Comparison of ENCODE assay signal across 19 cellular contexts in genomic region chr4:154720618-154721267, GRCh38. TPM values are rescaled to one million over a fixed set of nuclear protein-coding genes. Genes with fewer than 3 reads are reported as not detected.
A peak's percentile ranks its signal among the peaks of the same experiment; 100 is the strongest.
DNase-seq lines count a peak whose midpoint lies in the region; ATAC-seq and TF ChIP-seq lines count a peak whose summit lies in the region.
"Had no signal": no experiment of that assay in that cellular context is flagged by ENCODE, and none has a peak within 500 bp of the region (broad histone marks: within the 10 kb centered on the region; RNA-seq: fewer than 3 reads in every experiment).

No MANE protein-coding gene starts in this region.

- no peak for DNase-seq in activated CD8-positive, alpha-beta T cell treated with anti-CD3 and anti-CD28 coated beads for 36 hours
- no peak for DNase-seq in activated CD8-positive, alpha-beta T cell treated with anti-CD3 and anti-CD28 coated beads, Interleukin-2, amount 10 ng/mL, durations not matched to agents 7 days and 5 days
- no peak for DNase-seq in PC-3
- no peak for DNase-seq in epithelial cell of prostate (ENCODE audit: low read depth, low spot score)
- DNase-seq in trophoblast cell: peak; percentile 30 to 64
- no peak for DNase-seq in 8988T
- no peak for DNase-seq in T-helper 9 cell
- DNase-seq: MG63, NCI-H1092 treated with DMSO at 0.1 percent for 48 hours, NCI-H1694, NCI-H748 treated with DMSO at 0.1 percent for 48 hours, Right ventricle myocardium superior had no signal

- no peak overlapping the region for H2AK5ac ChIP-seq in trophoblast cell (ENCODE audit: low read length)

- no peak overlapping the region for H2BK12ac ChIP-seq in trophoblast cell (ENCODE audit: low read length)

- no peak overlapping the region for H3K18ac ChIP-seq in trophoblast cell (ENCODE audit: low read length)

- H3K4me3 Mint-ChIP-seq in activated CD8-positive, alpha-beta T cell treated with anti-CD3 and anti-CD28 coated beads for 36 hours: no peak overlapping the region
- H3K4me3 Mint-ChIP-seq in activated CD8-positive, alpha-beta T cell treated with anti-CD3 and anti-CD28 coated beads, Interleukin-2, amount 10 ng/mL, durations not matched to agents 7 days and 5 days: no peak overlapping the region

- intact Hi-C loops in activated CD8-positive, alpha-beta T cell treated with anti-CD3 and anti-CD28 coated beads for 36 hours (cut with micrococcal nuclease): no loop called here
- intact Hi-C loops in PC-3 (cut with micrococcal nuclease): no loop called here

- no peak overlapping the region for H2BK5ac ChIP-seq in trophoblast cell (ENCODE audit: low read depth, low read length, poor library complexity)

- no peaks in the 10 kb centered on the region for H4K20me1 ChIP-seq in PC-3 (ENCODE audit: low read length)

- no peaks in the 10 kb centered on the region for H3F3A ChIP-seq in PC-3 (ENCODE audit: low read length, unreplicated experiment)

- POLR2A ChIA-PET in activated CD8-positive, alpha-beta T cell treated with anti-CD3 and anti-CD28 coated beads for 36 hours (lab: Charles Lee): no interaction called here
- POLR2A ChIA-PET in activated CD8-positive, alpha-beta T cell treated with anti-CD3 and anti-CD28 coated beads, Interleukin-2, amount 10 ng/mL, durations not matched to agents 7 days and 5 days (lab: Charles Lee): no interaction called here
- POLR2A ChIA-PET in PC-3 (lab: Charles Lee; ENCODE audit: unreplicated experiment): no interaction called here

- H3K14ac ChIP-seq in trophoblast cell (ENCODE audit: low read length): no peak overlapping the region

- H3K27ac Mint-ChIP-seq in activated CD8-positive, alpha-beta T cell treated with anti-CD3 and anti-CD28 coated beads for 36 hours: no peak overlapping the region
- no peak overlapping the region for H3K27ac Mint-ChIP-seq in activated CD8-positive, alpha-beta T cell treated with anti-CD3 and anti-CD28 coated beads, Interleukin-2, amount 10 ng/mL, durations not matched to agents 7 days and 5 days

- H3K9me3 ChIP-seq in PC-3 (ENCODE audit: low read length): no peaks in the 10 kb centered on the region
- no peaks in the 10 kb centered on the region for H3K9me3 ChIP-seq in trophoblast cell (ENCODE audit: insufficient read depth, low read depth, low read length)
- H3K9me3 ChIP-seq: MG63 had no signal

- H3K4me1 ChIP-seq in PC-3 (ENCODE audit: insufficient read depth, low read length): peaks cover 27% of the 10 kb centered on the region
- H3K4me1 ChIP-seq in trophoblast cell (ENCODE audit: control insufficient read depth in 1 of 2, insufficient read depth in 2 of 2, low read length in 2 of 2): no peaks in the 10 kb centered on the region

- H3K4me3 ChIP-seq in PC-3 (ENCODE audit: low read length): no peak overlapping the region
- no peak overlapping the region for H3K4me3 ChIP-seq in trophoblast cell (ENCODE audit: low read depth, low read length)
- H3K4me3 ChIP-seq: GM12878, MG63 had no signal

- H2BK120ac ChIP-seq in trophoblast cell (ENCODE audit: insufficient read depth, low read length, poor library complexity): no peak overlapping the region

- CTCF ChIA-PET in activated CD8-positive, alpha-beta T cell treated with anti-CD3 and anti-CD28 coated beads for 36 hours (lab: Charles Lee): no interaction called here
- CTCF ChIA-PET in activated CD8-positive, alpha-beta T cell treated with anti-CD3 and anti-CD28 coated beads, Interleukin-2, amount 10 ng/mL, durations not matched to agents 7 days and 5 days (lab: Charles Lee): no interaction called here
- CTCF ChIA-PET in PC-3 (lab: Charles Lee): no interaction called here

- BruUV-seq in PC-3 (replicated peaks; lab: Mats Ljungman, UMichigan): no TSS peak

- H3K4me2 ChIP-seq in PC-3 (ENCODE audit: low read length) (peak overlapping the region; percentile 44; the same call in 1 of the 2 replicates), trophoblast cell (ENCODE audit: low read length) (no peak overlapping the region)
- H3K4me2 ChIP-seq: KMS-11 had no signal

- no peaks in the 10 kb centered on the region for H3K36me3 Mint-ChIP-seq in activated CD8-positive, alpha-beta T cell treated with anti-CD3 and anti-CD28 coated beads for 36 hours (ENCODE audit: low read depth)
- H3K36me3 Mint-ChIP-seq in activated CD8-positive, alpha-beta T cell treated with anti-CD3 and anti-CD28 coated beads, Interleukin-2, amount 10 ng/mL, durations not matched to agents 7 days and 5 days (ENCODE audit: low read depth): no peaks in the 10 kb centered on the region

- no peaks in the 10 kb centered on the region for H3K4me1 Mint-ChIP-seq in activated CD8-positive, alpha-beta T cell treated with anti-CD3 and anti-CD28 coated beads for 36 hours (ENCODE audit: low read depth)
- peaks cover 5% of the 10 kb centered on the region for H3K4me1 Mint-ChIP-seq in activated CD8-positive, alpha-beta T cell treated with anti-CD3 and anti-CD28 coated beads, Interleukin-2, amount 10 ng/mL, durations not matched to agents 7 days and 5 days (ENCODE audit: low read depth)

- H3K27ac ChIP-seq in PC-3 (ENCODE audit: low read length): peak overlapping the region; percentile 42
- H3K27ac ChIP-seq in epithelial cell of prostate: peak overlapping the region; percentile 98
- no peak overlapping the region for H3K27ac ChIP-seq in trophoblast cell (ENCODE audit: low read depth, low read length)
- H3K27ac ChIP-seq: C4-2B, KMS-11 had no signal

- no CpG with 5 or more reads among the region's 3 CpGs for WGBS in trophoblast cell (ENCODE audit: extremely low coverage, insufficient coverage, insufficient read length)

- H3K27me3 ChIP-seq in PC-3 (ENCODE audit: low read length) (no peaks in the 10 kb centered on the region), trophoblast cell (ENCODE audit: insufficient read depth, low read length) (no peaks in the 10 kb centered on the region)
- H3K27me3 ChIP-seq: MG63 had no signal

- H4K12ac ChIP-seq in trophoblast cell (ENCODE audit: low read depth, low read length): no peak overlapping the region

- H4K91ac ChIP-seq in trophoblast cell (ENCODE audit: low read depth, low read length): no peak overlapping the region

- peaks cover 8% of the 10 kb centered on the region for H3K27me3 Mint-ChIP-seq in activated CD8-positive, alpha-beta T cell treated with anti-CD3 and anti-CD28 coated beads for 36 hours
- peaks cover 7% of the 10 kb centered on the region for H3K27me3 Mint-ChIP-seq in activated CD8-positive, alpha-beta T cell treated with anti-CD3 and anti-CD28 coated beads, Interleukin-2, amount 10 ng/mL, durations not matched to agents 7 days and 5 days (ENCODE audit: low read depth)

- H3K23ac ChIP-seq in trophoblast cell (ENCODE audit: low read length): no peak overlapping the region

- H2AFZ ChIP-seq in PC-3 (ENCODE audit: low read length): no peak overlapping the region
- no peak overlapping the region for H2AFZ ChIP-seq in trophoblast cell (ENCODE audit: insufficient read depth, low read length, poor library complexity)

- ATAC-seq in activated CD8-positive, alpha-beta T cell treated with anti-CD3 and anti-CD28 coated beads for 36 hours: peak; percentile 13
- ATAC-seq in activated CD8-positive, alpha-beta T cell treated with anti-CD3 and anti-CD28 coated beads, Interleukin-2, amount 10 ng/mL, durations not matched to agents 7 days and 5 days: no peak
- ATAC-seq in PC-3: no peak
- no peak for ATAC-seq in HG02588 (IDR thresholded peaks at IDR 0.05; ENCODE audit: unreplicated experiment)
- ATAC-seq: Panc1 had no signal

- no peaks in the 10 kb centered on the region for H3K9me3 Mint-ChIP-seq in activated CD8-positive, alpha-beta T cell treated with anti-CD3 and anti-CD28 coated beads for 36 hours
- H3K9me3 Mint-ChIP-seq in activated CD8-positive, alpha-beta T cell treated with anti-CD3 and anti-CD28 coated beads, Interleukin-2, amount 10 ng/mL, durations not matched to agents 7 days and 5 days (ENCODE audit: insufficient read depth): no peaks in the 10 kb centered on the region

- H3K36me3 ChIP-seq in PC-3 (ENCODE audit: low read depth, low read length) (no peaks in the 10 kb centered on the region), trophoblast cell (ENCODE audit: control insufficient read depth in 1 of 2, insufficient read depth in 2 of 2, low read length in 2 of 2) (no peaks in the 10 kb centered on the region)
- H3K36me3 ChIP-seq: MG63 had no signal

- no peak for TF ChIP-seq CTCF in activated CD8-positive, alpha-beta T cell treated with anti-CD3 and anti-CD28 coated beads for 36 hours (IDR thresholded peaks at IDR 0.05)
- TF ChIP-seq CTCF in PC-3 (conservative IDR thresholded peaks at IDR 0.05; ENCODE audit: low read depth, low read length): no peak

- H3K9me2 ChIP-seq in PC-3 (replicated peaks; ENCODE audit: low read length): no peaks in the 10 kb centered on the region

- no peaks in the 10 kb centered on the region for H3K79me2 ChIP-seq in PC-3 (ENCODE audit: low read length)
- H3K79me2 ChIP-seq in trophoblast cell (ENCODE audit: control insufficient read depth, insufficient read depth, low read length, poor library complexity): no peaks in the 10 kb centered on the region

- H3K9ac ChIP-seq in PC-3 (ENCODE audit: low read length) (no peak overlapping the region), trophoblast cell (ENCODE audit: low read length) (no peak overlapping the region)
- H3K9ac ChIP-seq: KMS-11 had no signal

- H4K8ac ChIP-seq in trophoblast cell (ENCODE audit: low read depth, low read length): no peak overlapping the region

- no peaks in the 10 kb centered on the region for H3K79me1 ChIP-seq in trophoblast cell (ENCODE audit: low read length)

- H3K4ac ChIP-seq in trophoblast cell (ENCODE audit: low read depth, low read length): no peak overlapping the region

RNA-seq across cellular contexts. Expression of gene LRAT, which starts 23.1 kb away (rescaled TPM):
- not detected for total RNA-seq in activated CD8-positive, alpha-beta T cell treated with anti-CD3 and anti-CD28 coated beads for 36 hours
- total RNA-seq in activated CD8-positive, alpha-beta T cell treated with anti-CD3 and anti-CD28 coated beads, Interleukin-2, amount 10 ng/mL, durations not matched to agents 7 days and 5 days: not detected
- total RNA-seq in PC-3 (2014; rRNA removed): 0.55 and 0.92 TPM in 2 replicates
- 0.03 and 0.04 TPM in 2 replicates for polyA plus RNA-seq in trophoblast cell (2013)
- total RNA-seq: A172, G401, GM12878, Right ventricle myocardium superior had no signal

Comparison
In these comparisons a context has a peak if more than half of its experiments do, and no peak if none do; other contexts are left out.
1. DNase-seq: peak in trophoblast cell (2 of 2); none in activated CD8-positive, alpha-beta T cell treated with anti-CD3 and anti-CD28 coated beads for 36 hours (single experiment), activated CD8-positive, alpha-beta T cell treated with anti-CD3 and anti-CD28 coated beads, Interleukin-2, amount 10 ng/mL, durations not matched to agents 7 days and 5 days (single experiment), PC-3 (single experiment), epithelial cell of prostate (single experiment), 8988T (single experiment) and T-helper 9 cell (single experiment).